ENCODE assay signal across 14 cellular contexts in the genomic region with DNA sequence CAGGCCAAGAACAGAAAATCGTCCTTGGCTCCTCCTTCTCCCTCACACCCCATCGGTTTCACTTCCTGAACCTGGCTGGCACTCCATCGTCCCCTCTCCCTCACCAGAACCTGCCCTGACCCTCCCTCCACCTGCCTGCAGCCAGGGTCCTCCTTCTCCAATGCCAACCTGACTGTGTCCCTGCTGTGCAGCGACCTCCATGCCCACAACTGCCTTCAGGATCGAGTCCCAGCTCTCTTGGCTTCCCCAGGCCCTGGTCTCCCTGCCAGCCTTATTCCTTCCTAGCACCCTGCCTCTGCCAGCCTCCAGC. TPM values are rescaled to one million over a fixed set of nuclear protein-coding genes. Genes with fewer than 3 reads are reported as not detected.
DNase-seq lines count a peak whose midpoint lies in the region; ATAC-seq and TF ChIP-seq lines count a peak whose summit lies in the region.
"Had no signal": no experiment of that assay in that cellular context is flagged by ENCODE, and none has a peak within 500 bp of the region (broad histone marks: within the 10 kb centered on the region; RNA-seq: fewer than 3 reads in every experiment).

No MANE protein-coding gene starts in this region.

- H4K8ac ChIP-seq in neuronal stem cell (ENCODE audit: low read depth, low read length): no peak overlapping the region

- H2AK5ac ChIP-seq in neuronal stem cell (ENCODE audit: low read depth, low read length): no peak overlapping the region

- H3K36me3 Mint-ChIP-seq in activated T-cell treated with anti-CD3 and anti-CD28 coated beads, Interleukin-2, amount 50 U/mL, for 24 hours (ENCODE audit: low read depth): peaks cover 17% of the 10 kb centered on the region

- POLR2A ChIA-PET in OCI-LY7 (lab: Charles Lee): interaction anchor here (1.0 to 1.5 kb wide), 3 partner anchors 9 to 36 kb away, joined by 3 to 5 read pairs (median 3); no protein-coding TSS in a partner anchor

- H2BK5ac ChIP-seq in neuronal stem cell (ENCODE audit: low read length): no peak overlapping the region

- peak overlapping the region; percentile 40 for H3K23ac ChIP-seq in neuronal stem cell (ENCODE audit: low read depth, low read length, poor library complexity)

- ATAC-seq in GM21825 (IDR thresholded peaks at IDR 0.05; ENCODE audit: unreplicated experiment): peak; percentile 37
- no peak for ATAC-seq in HG03025 (IDR thresholded peaks at IDR 0.05; ENCODE audit: low FRiP score, unreplicated experiment)
- ATAC-seq in left colon: no peak
- ATAC-seq: Right ventricle myocardium inferior had no signal

- TF ChIP-seq CTCF in OCI-LY7 (conservative IDR thresholded peaks at IDR 0.05; ENCODE audit: low read length): no peak

- H4K20me1 ChIP-seq in OCI-LY7 (ENCODE audit: insufficient read depth, low read length): no peaks in the 10 kb centered on the region

- peak overlapping the region; percentile 92 for H3K27ac Mint-ChIP-seq in activated T-cell treated with anti-CD3 and anti-CD28 coated beads, Interleukin-2, amount 50 U/mL, for 24 hours

- no peak overlapping the region for H3K4me3 Mint-ChIP-seq in activated T-cell treated with anti-CD3 and anti-CD28 coated beads, Interleukin-2, amount 50 U/mL, for 24 hours

- WGBS in neuronal stem cell (ENCODE audit: extremely low coverage in 2 of 2, insufficient read length in 2 of 2, insufficient replicate concordance in 1 of 2), 2 donors: no CpG with 5 or more reads among the region's 5 CpGs

- peaks cover 29% of the 10 kb centered on the region for H3K4me1 Mint-ChIP-seq in activated T-cell treated with anti-CD3 and anti-CD28 coated beads, Interleukin-2, amount 50 U/mL, for 24 hours (ENCODE audit: low read depth)

- no peaks in the 10 kb centered on the region for H3K79me1 ChIP-seq in neuronal stem cell (ENCODE audit: low read depth, low read length)

- H3K79me2 ChIP-seq in OCI-LY7 (ENCODE audit: insufficient read depth, low read depth, low read length): no peaks in the 10 kb centered on the region

- H3K4me3 ChIP-seq in OCI-LY7 (ENCODE audit: low read depth, low read length, poor library complexity, severe bottlenecking): peak overlapping the region; percentile 33
- no peak overlapping the region for H3K4me3 ChIP-seq in neuronal stem cell (ENCODE audit: low read length in 2 of 2)
- H3K4me3 ChIP-seq: heart right ventricle had no signal

- H3K4ac ChIP-seq in neuronal stem cell (ENCODE audit: low read length): no peak overlapping the region

- no peaks in the 10 kb centered on the region for H3K27me3 Mint-ChIP-seq in activated T-cell treated with anti-CD3 and anti-CD28 coated beads, Interleukin-2, amount 50 U/mL, for 24 hours

- intact Hi-C loops in OCI-LY7 (cut with micrococcal nuclease; ENCODE audit: unreplicated experiment) (no loop called here), left colon (cut with DNase I, micrococcal nuclease) (no loop called here), posterior vena cava (cut with DNase I) (no loop called here)

- H3K4me2 ChIP-seq in OCI-LY7 (ENCODE audit: low read length) (peak overlapping the region; percentile 75), neuronal stem cell (ENCODE audit: insufficient read depth, low read length, poor library complexity, severe bottlenecking) (no peak overlapping the region)

- H3K9me3 ChIP-seq in OCI-LY7 (ENCODE audit: low read length): peaks cover 8% of the 10 kb centered on the region; the same call in 1 of the 2 replicates
- H3K9me3 ChIP-seq in neuronal stem cell (replicated peaks in 1 of 2; ENCODE audit: control insufficient read depth in 2 of 2, insufficient read depth in 1 of 2, low read depth in 1 of 2, low read length in 2 of 2): peaks cover 2 to 6% of the 10 kb centered on the region in 2 donors

- H2BK120ac ChIP-seq in neuronal stem cell (ENCODE audit: low read depth, low read length): no peak overlapping the region

- no peak overlapping the region for H3K9ac ChIP-seq in neuronal stem cell (ENCODE audit: low read depth, low read length, poor library complexity)

- BruUV-seq in OCI-LY7 (replicated peaks; lab: Mats Ljungman, UMichigan): no TSS peak

- no peak overlapping the region for H2BK12ac ChIP-seq in neuronal stem cell (ENCODE audit: low read length)

- H4K91ac ChIP-seq in neuronal stem cell (ENCODE audit: low read depth, low read length, poor library complexity): no peak overlapping the region

- DNase-seq in activated T-cell treated with anti-CD3 and anti-CD28 coated beads, Interleukin-2, amount 50 U/mL, for 24 hours: no peak
- DNase-seq in activated T-cell treated with anti-CD3 and anti-CD28 coated beads, Interleukin-2, amount 50 U/mL, for 48 hours: no peak
- peak; percentile 64 for DNase-seq in OCI-LY7 (ENCODE audit: low spot score)
- no peak for DNase-seq in neuronal stem cell (ENCODE audit: low spot score)
- no peak for DNase-seq in left colon
- DNase-seq in posterior vena cava (ENCODE audit: low spot score): no peak
- DNase-seq: activated CD8-positive, alpha-beta memory T cell treated with anti-CD3 and anti-CD28 coated beads, Interleukin-2, amount 50 U/mL, for 4 hours; cortex of kidney; heart right ventricle; NCI-H1694 treated with DMSO at 0.1 percent for 48 hours; substantia nigra had no signal

- CTCF ChIA-PET in OCI-LY7 (lab: Charles Lee; ENCODE audit: unreplicated experiment): no interaction called here

- H2BK15ac ChIP-seq in neuronal stem cell (ENCODE audit: low read length): no peak overlapping the region

- H3K4me1 ChIP-seq in OCI-LY7 (ENCODE audit: insufficient read depth, low read length, poor library complexity, severe bottlenecking): peaks cover 67% of the 10 kb centered on the region
- H3K4me1 ChIP-seq in neuronal stem cell (ENCODE audit: control insufficient read depth in 2 of 2, insufficient read depth in 1 of 2, low read depth in 1 of 2, low read length in 2 of 2): no peaks in the 10 kb centered on the region

- no peaks in the 10 kb centered on the region; the same call in 1 of the 2 replicates for H3K36me3 ChIP-seq in OCI-LY7 (ENCODE audit: insufficient read depth, low read length)
- H3K36me3 ChIP-seq in neuronal stem cell (replicated peaks in 1 of 2; ENCODE audit: control insufficient read depth in 2 of 2, insufficient read depth in 2 of 2, low read length in 2 of 2): no peaks in the 10 kb centered on the region

- H3K18ac ChIP-seq in neuronal stem cell (ENCODE audit: low read length): no peak overlapping the region

- peaks cover 12% of the 10 kb centered on the region for H3K9me3 Mint-ChIP-seq in activated T-cell treated with anti-CD3 and anti-CD28 coated beads, Interleukin-2, amount 50 U/mL, for 24 hours

- no peak overlapping the region for H3K14ac ChIP-seq in neuronal stem cell (ENCODE audit: low read length)

- H3K27me3 ChIP-seq in neuronal stem cell (ENCODE audit: control insufficient read depth in 3 of 3, insufficient read depth in 3 of 3, low read depth in 1 of 3, low read length in 3 of 3): peaks cover 0 to 4% (median 0%) of the 10 kb centered on the region in 3 experiments
- H3K27me3 ChIP-seq: heart right ventricle had no signal

- peak overlapping the region; percentile 76 for H3K27ac ChIP-seq in OCI-LY7 (ENCODE audit: low read depth, low read length, poor library complexity, severe bottlenecking)
- no peak overlapping the region for H3K27ac ChIP-seq in neuronal stem cell (replicated peaks; ENCODE audit: low read length)
- H3K27ac ChIP-seq: heart right ventricle had no signal

- H3K9me2 ChIP-seq in OCI-LY7 (ENCODE audit: insufficient read depth, low read length): no peaks in the 10 kb centered on the region

- peak overlapping the region; percentile 84 for H2AFZ ChIP-seq in OCI-LY7 (ENCODE audit: low read length)
- no peak overlapping the region for H2AFZ ChIP-seq in neuronal stem cell (ENCODE audit: low read length)

RNA-seq across cellular contexts. Expression of a gene that starts 19.8 kb away (rescaled TPM):
- 6.4 and 9.3 TPM in 2 replicates for total RNA-seq in OCI-LY7 (2014; rRNA removed; shearing (Covaris generic))
- 4.5 and 4.9 TPM in 2 replicates for total RNA-seq in OCI-LY7 (2022)
- 11.0 TPM for polyA plus RNA-seq in neuronal stem cell (2013, experiment 1 of 2)
- 11.1 TPM for polyA plus RNA-seq in neuronal stem cell (2013, experiment 2 of 2)
- 1 to 10 TPM; 1.4 to 3.0 TPM for total RNA-seq in left colon
- 1 to 10 TPM; 3.6 to 8.5 TPM for total RNA-seq in posterior vena cava

RNA-seq across cellular contexts. Expression of a gene that starts 55.2 kb away (rescaled TPM):
- 4.0 and 8.7 TPM in 2 replicates for total RNA-seq in OCI-LY7 (2014; rRNA removed; shearing (Covaris generic))
- 19.9 and 21.0 TPM in 2 replicates for total RNA-seq in OCI-LY7 (2022)
- 71.4 TPM for polyA plus RNA-seq in neuronal stem cell (2013, experiment 1 of 2)
- 67.0 TPM for polyA plus RNA-seq in neuronal stem cell (2013, experiment 2 of 2)
- 1 to 10 TPM; 8.0 to 9.1 TPM for total RNA-seq in left colon
- total RNA-seq in posterior vena cava: 10 to 100 TPM; 24.0 to 35.8 TPM
